Comparison of ENCODE assay signal across 9 cellular contexts in the genomic region with DNA sequence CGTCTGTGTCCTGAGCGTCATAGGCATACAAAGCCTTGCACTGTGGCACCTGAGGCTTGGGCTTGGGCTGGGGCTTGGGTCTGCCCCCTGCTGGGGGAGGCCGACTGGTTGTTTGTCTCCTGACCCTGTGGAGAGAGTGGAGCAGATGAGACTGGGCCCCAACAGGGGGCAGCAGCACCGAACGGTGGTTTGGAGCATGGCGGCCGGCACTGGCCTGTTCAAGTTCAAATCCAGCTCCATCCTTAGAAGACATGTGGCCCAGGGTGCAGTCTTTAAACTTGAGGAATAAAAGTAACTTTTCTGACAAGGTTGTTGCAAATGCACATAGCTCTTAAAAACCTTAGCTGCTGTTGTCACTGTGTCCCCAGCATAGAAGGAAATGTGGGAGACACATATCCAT. TPM values are rescaled to one million over a fixed set of nuclear protein-coding genes. Genes with fewer than 3 reads are reported as not detected.
DNase-seq lines count a peak whose midpoint lies in the region; ATAC-seq and TF ChIP-seq lines count a peak whose summit lies in the region.
"Had no signal": no experiment of that assay in that cellular context is flagged by ENCODE, and none has a peak within 500 bp of the region (broad histone marks: within the 10 kb centered on the region; RNA-seq: fewer than 3 reads in every experiment).

No MANE protein-coding gene starts in this region.

- DNase-seq in NCI-H1436 (lab: John Stamatoyannopoulos, UW): peak; percentile 5
- DNase-seq in NCI-H1436 treated with DMSO at 0.1 percent for 48 hours (lab: John Stamatoyannopoulos, UW): no peak
- DNase-seq in T-cell: peak; percentile 18 to 63 (median 45)
- no peak for DNase-seq in astrocyte of the cerebellum (ENCODE audit: low read depth)
- DNase-seq in islet precursor cell: peak; percentile 88
- peak; percentile 28 to 29 for DNase-seq in stimulated activated CD8-positive, alpha-beta memory T cell treated with anti-CD3 and anti-CD28 coated beads, Interleukin-15, amount 100 ng/mL, for 48 hours (ENCODE audit: low read depth in 2 of 2)
- DNase-seq in medulla oblongata (ENCODE audit: extremely low spot score): no peak

- H3K27ac Mint-ChIP-seq in T-cell: no peak overlapping the region

- peaks cover 6 to 14% (median 7%) of the 10 kb centered on the region in 3 donors for H3K4me1 Mint-ChIP-seq in T-cell

- no peaks in the 10 kb centered on the region for H3K27me3 Mint-ChIP-seq in T-cell

- POLR2A ChIA-PET in T-cell (lab: Charles Lee): no interaction called here

- CTCF ChIA-PET in T-cell (lab: Charles Lee): interaction anchor here (0.6 to 0.7 kb wide), 2 partner anchors 155 to 479 kb away, joined by 3 read pairs; no protein-coding TSS in a partner anchor

- H3K36me3 Mint-ChIP-seq in T-cell: no peaks in the 10 kb centered on the region

- no peak overlapping the region for H3K4me3 Mint-ChIP-seq in T-cell

- TF ChIP-seq CTCF in astrocyte of the cerebellum (IDR thresholded peaks at IDR 0.05; ENCODE audit: low read depth, low read length, missing control alignments): peak; percentile 51

- ATAC-seq in HG03354 (IDR thresholded peaks at IDR 0.05; ENCODE audit: poor library complexity, severe bottlenecking, unreplicated experiment) (peak; percentile 72), T-cell (replicated peaks in 1 of 4) (peak; percentile 73 to 87 (median 82))

- no peaks in the 10 kb centered on the region for H3K9me3 Mint-ChIP-seq in T-cell

- in situ Hi-C loops in astrocyte of the cerebellum (cut with HindIII; ENCODE audit: low sequenced_read_pairs): no loop called here

- no peak overlapping the region for H3K4me3 ChIP-seq in astrocyte of the cerebellum (ENCODE audit: low read depth, low read length)
- H3K4me3 ChIP-seq: BLaER1 had no signal

RNA-seq across cellular contexts. Expression of a gene that starts 33.3 kb away (rescaled TPM):
- total RNA-seq in T-cell: 1 to 10 TPM in 3 of 5 donors, under 1 TPM in 2; 0.46 to 1.5 (median 1.1) TPM

Comparison
In these comparisons a context has a peak if more than half of its experiments do, and no peak if none do; other contexts are left out.
1. DNase-seq: peak in NCI-H1436 (single experiment), T-cell (34 of 34), islet precursor cell (single experiment) and stimulated activated CD8-positive, alpha-beta memory T cell treated with anti-CD3 and anti-CD28 coated beads, Interleukin-15, amount 100 ng/mL, for 48 hours (2 of 2); none in NCI-H1436 treated with DMSO at 0.1 percent for 48 hours (single experiment), astrocyte of the cerebellum (single experiment) and medulla oblongata (single experiment).